Comparison of ENCODE assay signal across 8 cellular contexts in genomic region chr15:101242160-101242998, GRCh38. TPM values are rescaled to one million over a fixed set of nuclear protein-coding genes. Genes with fewer than 3 reads are reported as not detected.
A peak's percentile ranks its signal among the peaks of the same experiment; 100 is the strongest.
DNase-seq lines count a peak whose midpoint lies in the region; TF ChIP-seq lines count a peak whose summit lies in the region.

No MANE protein-coding gene starts in this region.

- TF ChIP-seq CTCF in DOHH2 (IDR thresholded peaks at IDR 0.05; ENCODE audit: low read depth, low read length, poor library complexity, severe bottlenecking) = no peak
- no peak for TF ChIP-seq CTCF in GM20000 (IDR thresholded peaks at IDR 0.05; ENCODE audit: extremely low read depth, missing control alignments)
- no peak for TF ChIP-seq CTCF in fibroblast of mammary gland (conservative IDR thresholded peaks at IDR 0.05; ENCODE audit: control insufficient read depth, insufficient read depth, low read depth, low read length)
- TF ChIP-seq CTCF in nephron progenitor cell (IDR thresholded peaks at IDR 0.05) = no peak

- peak overlapping the region; percentile 25 to 87 (median 62) for H3K4me3 Mint-ChIP-seq in IgD-negative memory B cell
- H3K4me3 Mint-ChIP-seq in nephron progenitor cell = no peak overlapping the region

- peak overlapping the region; percentile 59 for H3K4me2 ChIP-seq in DOHH2 (ENCODE audit: low read length)

- peaks cover 7% of the 10 kb centered on the region; the same call in 1 of the 2 replicates for H3F3A ChIP-seq in DOHH2 (ENCODE audit: control insufficient read depth, insufficient read depth)

- H3K36me3 Mint-ChIP-seq in IgD-negative memory B cell (no peaks in the 10 kb centered on the region), nephron progenitor cell (ENCODE audit: low read depth) (peaks cover 58% of the 10 kb centered on the region)

- H3K27me3 Mint-ChIP-seq in IgD-negative memory B cell (peaks cover 1% of the 10 kb centered on the region), nephron progenitor cell (ENCODE audit: low read depth, poor library complexity) (no peaks in the 10 kb centered on the region)

- H3K27ac ChIP-seq in DOHH2 (ENCODE audit: low read depth, low read length) = peak overlapping the region; percentile 26; the same call in 1 of the 2 replicates

- no peaks in the 10 kb centered on the region for H3K9me2 ChIP-seq in DOHH2 (replicated peaks; ENCODE audit: control insufficient read depth, low read length)

- H3K9me3 ChIP-seq in DOHH2 (ENCODE audit: control insufficient read depth, insufficient read depth, low read length) = no peaks in the 10 kb centered on the region

- peak; percentile 74 for DNase-seq in GM20000 (ENCODE audit: low spot score)
- DNase-seq in activated CD4-positive, alpha-beta T cell treated with anti-CD3 and anti-CD28 coated beads, Interleukin-2, amount 50 U/mL, for 48 hours = peak; percentile 33 to 52
- peak; percentile 76 for DNase-seq in fibroblast of mammary gland (ENCODE audit: low read depth)
- DNase-seq in stimulated activated CD8-positive, alpha-beta memory T cell treated with anti-CD3 and anti-CD28 coated beads, Interleukin-4, amount 100 ng/mL, for 1 hour (ENCODE audit: low read depth in 2 of 2, low spot score in 1 of 2) = peak; percentile 33 to 36
- no peak for DNase-seq in nephron progenitor cell
- no peak for DNase-seq in HUDEP-2 (lab: John Stamatoyannopoulos, UW; ENCODE audit: unreplicated experiment in 76 of 76)

- peaks cover 8% of the 10 kb centered on the region for H3K36me3 ChIP-seq in DOHH2 (ENCODE audit: control insufficient read depth, low read length)

- peaks cover 31% of the 10 kb centered on the region for H4K20me1 ChIP-seq in DOHH2 (ENCODE audit: control insufficient read depth, insufficient read depth, low read depth, low read length)

- H3K27ac Mint-ChIP-seq in IgD-negative memory B cell (peak overlapping the region; percentile 43 to 86 (median 75)), nephron progenitor cell (no peak overlapping the region)

- no peaks in the 10 kb centered on the region for H3K27me3 ChIP-seq in DOHH2 (ENCODE audit: control insufficient read depth, low read length)

- H3K4me3 ChIP-seq in DOHH2 (ENCODE audit: low read length) (peak overlapping the region; percentile 44), fibroblast of mammary gland (ENCODE audit: control insufficient read depth, low read depth, low read length) (no peak overlapping the region)

- H3K79me2 ChIP-seq in DOHH2 (ENCODE audit: control insufficient read depth, low read length) = peaks cover 95% of the 10 kb centered on the region

- H3K4me1 ChIP-seq in DOHH2 (ENCODE audit: control insufficient read depth, low read length) = peaks cover 59% of the 10 kb centered on the region

- peaks cover 45 to 74% (median 49%) of the 10 kb centered on the region in 3 donors for H3K4me1 Mint-ChIP-seq in IgD-negative memory B cell
- peaks cover 53% of the 10 kb centered on the region for H3K4me1 Mint-ChIP-seq in nephron progenitor cell

- H3K9me3 Mint-ChIP-seq in IgD-negative memory B cell = no peaks in the 10 kb centered on the region
- H3K9me3 Mint-ChIP-seq in nephron progenitor cell = peaks cover 8% of the 10 kb centered on the region

RNA-seq across cellular contexts. Expression of gene CHSY1, which starts 9.5 kb away (rescaled TPM):
- 1.1 TPM for polyA plus RNA-seq in IgD-negative memory B cell

RNA-seq across cellular contexts. Expression of gene SELENOS, which starts 34.9 kb away (rescaled TPM):
- 55.2 TPM for polyA plus RNA-seq in IgD-negative memory B cell

RNA-seq across cellular contexts. Expression of gene SNRPA1, which starts 52.7 kb away (rescaled TPM):
- 73.1 TPM for polyA plus RNA-seq in IgD-negative memory B cell

Comparison
In these comparisons a context has a peak if more than half of its experiments do, and no peak if none do; other contexts are left out.
1. DNase-seq: peak in GM20000 (single experiment), activated CD4-positive, alpha-beta T cell treated with anti-CD3 and anti-CD28 coated beads, Interleukin-2, amount 50 U/mL, for 48 hours (2 of 2), fibroblast of mammary gland (single experiment) and stimulated activated CD8-positive, alpha-beta memory T cell treated with anti-CD3 and anti-CD28 coated beads, Interleukin-4, amount 100 ng/mL, for 1 hour (2 of 2); none in nephron progenitor cell (single experiment) and HUDEP-2 (0 of 76).